ENCODE assay signal across 8 cellular contexts in genomic region chr2:24920813-24921441, GRCh38. TPM values are rescaled to one million over a fixed set of nuclear protein-coding genes. Genes with fewer than 3 reads are reported as not detected.
DNase-seq lines count a peak whose midpoint lies in the region; ATAC-seq, FAIRE-seq and TF ChIP-seq lines count a peak whose summit lies in the region.

No MANE protein-coding gene starts in this region.

- H3K9me3 ChIP-seq in A549, result no peaks in the 10 kb centered on the region
- H3K9me3 ChIP-seq in naive thymus-derived CD4-positive, alpha-beta T cell (ENCODE audit: control insufficient read depth in 2 of 3, low read length in 3 of 3), result no peaks in the 10 kb centered on the region

- H3K27me3 ChIP-seq in naive thymus-derived CD4-positive, alpha-beta T cell (ENCODE audit: control insufficient read depth in 2 of 2, insufficient read depth in 2 of 2, low read length in 2 of 2), result no peaks in the 10 kb centered on the region

- ATAC-seq in A549, result peak; percentile 33 to 77; a peak in 4 of 6 replicates
- no peak for ATAC-seq in naive thymus-derived CD4-positive, alpha-beta T cell
- ATAC-seq in HG02840 (IDR thresholded peaks at IDR 0.05; ENCODE audit: low FRiP score, unreplicated experiment), result no peak
- no peak for ATAC-seq in GM21576 (IDR thresholded peaks at IDR 0.05; ENCODE audit: unreplicated experiment)
- no peak for ATAC-seq in GM18909 (IDR thresholded peaks at IDR 0.05; ENCODE audit: poor library complexity, unreplicated experiment)

- TF ChIP-seq EP300 in A549 (IDR thresholded peaks at IDR 0.05), result no peak

- CTCF ChIA-PET in A549 (lab: Yijun Ruan, JAX), result interaction anchor here (0.6 to 2.6 kb wide), 5 partner anchors 9 to 661 kb away, joined by 3 to 6 read pairs (median 3); no protein-coding TSS in a partner anchor
- CTCF ChIA-PET in naive thymus-derived CD4-positive, alpha-beta T cell (lab: Charles Lee), result no interaction called here

- TF ChIP-seq CTCF in A549 (IDR thresholded peaks at IDR 0.05) (peak; percentile 76), GM12865 (IDR thresholded peaks at IDR 0.05; ENCODE audit: insufficient read depth, low read depth, low read length, missing control alignments) (peak; percentile 34)

- intact Hi-C loops in naive thymus-derived CD4-positive, alpha-beta T cell (cut with micrococcal nuclease), result loop anchor here (1.0 to 10.0 kb wide), 4 partner anchors 50 to 128 kb away; partner anchors contain the start of genes CENPO (in 2 of the 2), DNAJC27 (in 2 of the 2), PTRHD1 (in 2 of the 2) and EFR3B (in 1 of the 2)

- TF ChIP-seq POLR2A in A549 (IDR thresholded peaks at IDR 0.05; ENCODE audit: low read length), result no peak

- H3K4me3 Mint-ChIP-seq in naive thymus-derived CD4-positive, alpha-beta T cell, result peak overlapping the region; percentile 60 to 89 (median 82)

- FAIRE-seq in A549 (lab: Jason Lieb, UNC), result no peak

- peak overlapping the region; percentile 9 to 81 (median 67) for H3K27ac Mint-ChIP-seq in naive thymus-derived CD4-positive, alpha-beta T cell

- DNase-seq in A549 (ENCODE audit: low read depth in 1 of 2, low spot score in 1 of 2) (peak; percentile 33 to 75), GM12865 (ENCODE audit: low read depth) (peak; percentile 41), OCI-M1 (lab: John Stamatoyannopoulos, UW) (peak; percentile 19), cerebellar cortex (ENCODE audit: low spot score) (peak; percentile 29)
- no peak for DNase-seq in naive thymus-derived CD4-positive, alpha-beta T cell

- peak; percentile 26 to 37; a peak in 3 of 5 replicates for TF ChIP-seq RAD21 in A549 (conservative IDR thresholded peaks at IDR 0.05 in 1 of 2, IDR thresholded peaks at IDR 0.05 in 1 of 2)

- peaks cover 18 to 40% (median 32%) of the 10 kb centered on the region in 7 donors for H3K4me1 Mint-ChIP-seq in naive thymus-derived CD4-positive, alpha-beta T cell

- H3K27me3 Mint-ChIP-seq in naive thymus-derived CD4-positive, alpha-beta T cell, result peaks cover 0 to 4% (median 0%) of the 10 kb centered on the region in 5 donors

- peaks cover 13% of the 10 kb centered on the region; the same call in 2 of the 3 replicates for H3K4me1 ChIP-seq in A549
- H3K4me1 ChIP-seq in naive thymus-derived CD4-positive, alpha-beta T cell (ENCODE audit: control insufficient read depth in 2 of 2, insufficient read depth in 2 of 2, low read length in 2 of 2), result peaks cover 17 to 19% of the 10 kb centered on the region in 2 donors

- peak overlapping the region; percentile 85 to 96 for H3K27ac ChIP-seq in A549
- peak overlapping the region; percentile 34 for H3K27ac ChIP-seq in naive thymus-derived CD4-positive, alpha-beta T cell (ENCODE audit: low read depth, low read length)

- H3K36me3 Mint-ChIP-seq in naive thymus-derived CD4-positive, alpha-beta T cell, result peaks cover 0 to 9% (median 0%) of the 10 kb centered on the region in 5 donors

- POLR2A ChIA-PET in A549 (lab: Yijun Ruan, JAX), result no interaction called here
- POLR2A ChIA-PET in naive thymus-derived CD4-positive, alpha-beta T cell (lab: Charles Lee), result no interaction called here

- H3K9me3 Mint-ChIP-seq in naive thymus-derived CD4-positive, alpha-beta T cell, result peaks cover 0 to 1% (median 0%) of the 10 kb centered on the region in 11 donors

- H3K4me2 ChIP-seq in A549, result peak overlapping the region; percentile 94

- H3K36me3 ChIP-seq in naive thymus-derived CD4-positive, alpha-beta T cell (ENCODE audit: control insufficient read depth in 2 of 3, insufficient read depth in 3 of 3, low read length in 3 of 3), result no peaks in the 10 kb centered on the region

- peak overlapping the region; percentile 92 for H3K4me3 ChIP-seq in A549
- H3K4me3 ChIP-seq in GM12865 (ENCODE audit: low read depth, low read length), result peak overlapping the region; percentile 62
- no peak overlapping the region for H3K4me3 ChIP-seq in naive thymus-derived CD4-positive, alpha-beta T cell (ENCODE audit: low read length)

- 4% methylated on average over 13 of the region's 13 CpGs for WGBS in A549 (ENCODE audit: missing lambda C conversion rate)

TF ChIP-seq in A549, 52 proteins besides CTCF, POLR2A, EP300 and RAD21:
- TF ChIP-seq HOXA7 (CRISPR knock-in tag; IDR thresholded peaks at IDR 0.05) (peak; percentile 33; the same call in 1 of the 2 replicates), POLR2AphosphoS2 (conservative IDR thresholded peaks at IDR 0.05; ENCODE audit: low read length) (no peak), CHD4 (IDR thresholded peaks at IDR 0.05; ENCODE audit: borderline replicate concordance) (0 out of 2 replicates have a peak, but pooled peaks have one; percentile 28), SMC3 (IDR thresholded peaks at IDR 0.05) (peak; percentile 43), CHD2 (IDR thresholded peaks at IDR 0.05; ENCODE audit: low read length, partially characterized antibody) (no peak), PBX3 (IDR thresholded peaks at IDR 0.05) (no peak)
- TF ChIP-seq, protein P1, sequence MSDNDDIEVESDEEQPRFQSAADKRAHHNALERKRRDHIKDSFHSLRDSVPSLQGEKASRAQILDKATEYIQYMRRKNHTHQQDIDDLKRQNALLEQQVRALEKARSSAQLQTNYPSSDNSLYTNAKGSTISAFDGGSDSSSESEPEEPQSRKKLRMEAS (IDR thresholded peaks at IDR 0.05), result peak; percentile 12

RNA-seq across cellular contexts. Expression of gene ADCY3, which starts 0.9 kb away (rescaled TPM):
- polyA plus RNA-seq in A549 (2011; rRNA removed), result 37.4 and 52.5 TPM in 2 replicates
- 104 and 117 TPM in 2 replicates for polyA plus RNA-seq in A549 (2012; cell fraction: cytosol; rRNA removed)
- polyA plus RNA-seq in A549 (2012; cell fraction: nucleus; rRNA removed), result 190 and 252 TPM in 2 replicates
- 58.5 to 65.4 TPM (median 58.8 TPM) in 3 replicates for polyA plus RNA-seq in A549 (2017; fragmentation: RNase III; extraction: RNeasy Plus Mini Kit Qiagen cat#74134 plus additional on column Dnase treatment)
- 117 and 124 TPM in 2 replicates for polyA minus RNA-seq in A549 (2011; rRNA and poly(A)+ RNA removed)
- 10 to 100 TPM in 3 of 5 experiments, 1 to 10 TPM in 2; 4.4 to 44.7 (median 18.7) TPM for total RNA-seq in naive thymus-derived CD4-positive, alpha-beta T cell
- polyA plus RNA-seq in naive thymus-derived CD4-positive, alpha-beta T cell, result 1 to 10 TPM; 2.0 to 4.1 TPM

RNA-seq across cellular contexts. Expression of gene DNAJC27, which starts 50.8 kb away (rescaled TPM):
- polyA plus RNA-seq in A549 (2011; rRNA removed) (5.2 and 7.8 TPM in 2 replicates), A549 (2017; fragmentation: RNase III; extraction: RNeasy Plus Mini Kit Qiagen cat#74134 plus additional on column Dnase treatment) (2.3 to 3.0 TPM (median 2.6 TPM) in 3 replicates)
- 1.2 TPM in 2 replicates for polyA plus RNA-seq in A549 (2012; cell fraction: cytosol; rRNA removed)
- polyA plus RNA-seq in A549 (2012; cell fraction: nucleus; rRNA removed), result 1.4 and 2.2 TPM in 2 replicates
- 3.6 and 4.2 TPM in 2 replicates for polyA minus RNA-seq in A549 (2011; rRNA and poly(A)+ RNA removed)
- total RNA-seq in naive thymus-derived CD4-positive, alpha-beta T cell, result 10 to 100 TPM in 4 of 5 experiments, 1 to 10 TPM in 1; 5.9 to 22.0 (median 18.1) TPM
- polyA plus RNA-seq in naive thymus-derived CD4-positive, alpha-beta T cell, result 1 to 10 TPM; 3.0 to 6.2 TPM

Comparison
In these comparisons a context has a peak if more than half of its experiments do, and no peak if none do; other contexts are left out.
1. ATAC-seq: peak in A549 (2 of 2); none in naive thymus-derived CD4-positive, alpha-beta T cell (single experiment), HG02840 (single experiment), GM21576 (single experiment) and GM18909 (single experiment).
2. DNase-seq: peak in A549 (2 of 2), GM12865 (single experiment), OCI-M1 (single experiment) and cerebellar cortex (single experiment); none in naive thymus-derived CD4-positive, alpha-beta T cell (0 of 9).
3. RNA of gene ADCY3, which starts 0.9 kb away (polyA plus RNA-seq): 37.4 to 252 TPM in A549; 2.0 to 4.1 TPM in naive thymus-derived CD4-positive, alpha-beta T cell; every median in the first group is over 4 times any median in the second.